Comparison of ENCODE assay signal across 1 cellular context in the genomic region with DNA sequence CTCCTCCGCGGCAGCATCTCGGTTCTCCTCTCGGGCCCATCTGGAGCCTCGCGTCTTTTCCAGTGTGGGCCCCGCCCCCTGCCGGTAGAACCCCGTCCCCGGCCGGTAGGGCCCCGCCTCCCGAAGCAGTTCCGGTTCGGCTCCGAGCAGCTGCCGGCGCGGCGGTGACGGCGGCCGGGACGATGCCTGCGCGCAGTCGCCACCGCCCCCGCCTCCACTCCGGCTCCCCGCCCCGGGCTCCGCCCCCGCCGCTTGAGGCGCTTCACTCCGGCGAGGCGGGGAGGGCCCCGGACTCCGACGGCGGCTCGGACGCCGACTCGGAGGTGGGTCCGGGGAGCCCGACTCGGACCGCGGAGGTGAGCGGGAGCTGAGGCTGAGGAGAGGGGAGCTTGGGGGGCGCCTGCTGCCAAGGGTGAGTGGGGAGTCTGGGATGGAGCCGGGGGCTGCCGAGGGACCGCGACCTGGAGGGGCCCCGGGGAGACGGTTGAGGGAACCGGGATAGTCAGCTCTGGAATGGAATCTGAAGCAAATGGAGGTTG.
TF ChIP-seq lines count a peak whose summit lies in the region.

A gene (plus strand): TSS at position 290 of the 539 bp plus-strand sequence. CDS start 38,873 bp downstream, outside the sequence.

TF ChIP-seq in K562, 482 proteins besides CTCF, POLR2A, EP300 and RAD21 (continued from another document):
- TF ChIP-seq, protein P1, sequence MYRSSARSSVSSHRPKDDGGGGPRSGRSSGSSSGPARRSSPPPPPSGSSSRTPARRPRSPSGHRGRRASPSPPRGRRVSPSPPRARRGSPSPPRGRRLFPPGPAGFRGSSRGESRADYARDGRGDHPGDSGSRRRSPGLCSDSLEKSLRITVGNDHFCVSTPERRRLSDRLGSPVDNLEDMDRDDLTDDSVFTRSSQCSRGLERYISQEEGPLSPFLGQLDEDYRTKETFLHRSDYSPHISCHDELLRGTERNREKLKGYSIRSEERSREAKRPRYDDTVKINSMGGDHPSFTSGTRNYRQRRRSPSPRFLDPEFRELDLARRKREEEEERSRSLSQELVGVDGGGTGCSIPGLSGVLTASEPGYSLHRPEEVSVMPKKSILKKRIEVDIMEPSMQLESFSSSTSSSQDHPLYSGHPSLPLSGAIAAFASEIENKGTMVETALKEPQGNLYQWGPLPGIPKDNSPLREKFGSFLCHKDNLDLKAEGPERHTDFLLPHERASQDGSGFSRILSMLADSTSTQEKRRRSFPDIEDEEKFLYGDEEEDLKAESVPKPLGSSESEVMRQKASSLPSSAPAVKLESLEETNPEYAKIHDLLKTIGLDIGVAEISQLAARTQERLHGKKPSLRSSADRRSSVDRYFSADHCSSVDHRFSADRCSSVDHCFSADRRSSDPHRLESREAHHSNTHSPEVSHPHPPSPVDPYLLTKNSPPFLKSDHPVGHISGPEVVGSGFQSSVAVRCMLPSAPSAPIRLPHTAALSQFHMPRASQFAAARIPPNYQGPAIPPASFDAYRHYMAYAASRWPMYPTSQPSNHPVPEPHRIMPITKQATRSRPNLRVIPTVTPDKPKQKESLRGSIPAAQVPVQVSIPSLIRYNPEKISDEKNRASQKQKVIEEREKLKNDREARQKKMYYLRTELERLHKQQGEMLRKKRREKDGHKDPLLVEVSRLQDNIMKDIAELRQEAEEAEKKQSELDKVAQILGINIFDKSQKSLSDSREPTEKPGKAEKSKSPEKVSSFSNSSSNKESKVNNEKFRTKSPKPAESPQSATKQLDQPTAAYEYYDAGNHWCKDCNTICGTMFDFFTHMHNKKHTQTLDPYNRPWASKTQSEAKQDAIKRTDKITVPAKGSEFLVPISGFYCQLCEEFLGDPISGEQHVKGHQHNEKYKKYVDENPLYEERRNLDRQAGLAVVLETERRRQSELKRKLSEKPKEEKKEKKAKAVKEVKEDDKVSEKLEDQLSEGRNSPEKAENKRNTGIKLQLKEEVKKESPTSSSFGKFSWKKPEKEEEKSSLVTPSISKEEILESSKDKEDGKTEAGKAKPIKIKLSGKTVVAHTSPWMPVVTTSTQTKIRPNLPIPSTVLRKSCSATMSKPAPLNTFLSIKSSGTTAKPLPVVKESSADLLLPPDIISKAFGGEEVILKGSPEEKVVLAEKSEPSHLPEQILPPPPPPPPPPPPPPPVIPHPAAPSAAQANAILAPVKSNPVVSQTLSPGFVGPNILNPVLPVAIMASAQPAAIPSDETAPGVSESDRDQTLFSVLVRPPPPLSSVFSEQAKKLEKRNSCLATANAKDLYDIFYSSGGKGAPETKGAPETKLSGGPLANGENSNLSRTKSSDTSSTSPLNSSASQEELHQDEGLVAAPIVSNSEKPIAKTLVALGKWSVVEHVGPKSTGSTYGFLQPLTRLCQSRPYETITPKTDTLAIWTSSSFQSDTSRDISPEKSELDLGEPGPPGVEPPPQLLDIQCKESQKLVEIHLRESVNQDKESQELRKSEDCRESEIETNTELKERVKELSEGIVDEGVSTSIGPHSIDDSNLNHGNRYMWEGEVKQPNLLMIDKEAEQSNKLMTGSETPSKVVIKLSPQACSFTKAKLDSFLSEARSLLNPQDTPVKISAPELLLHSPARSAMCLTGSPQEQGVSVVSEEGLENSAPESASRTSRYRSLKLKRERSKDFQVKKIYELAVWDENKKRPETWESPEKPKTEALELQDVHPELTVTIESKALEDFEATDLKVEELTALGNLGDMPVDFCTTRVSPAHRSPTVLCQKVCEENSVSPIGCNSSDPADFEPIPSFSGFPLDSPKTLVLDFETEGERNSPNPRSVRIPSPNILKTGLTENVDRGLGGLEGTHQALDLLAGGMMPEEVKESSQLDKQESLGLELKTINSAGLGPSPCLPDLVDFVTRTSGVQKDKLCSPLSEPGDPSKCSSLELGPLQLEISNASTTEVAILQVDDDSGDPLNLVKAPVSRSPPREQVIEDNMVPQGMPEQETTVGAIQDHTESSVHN (IDR thresholded peaks at IDR 0.05; ENCODE audit: borderline replicate concordance in 1 of 2, low read depth in 1 of 2) = no peak
- TF ChIP-seq MTA3 (IDR thresholded peaks at IDR 0.05; ENCODE audit: borderline replicate concordance) = peak; percentile 76
- TF ChIP-seq SLC30A9 (CRISPR knock-in tag; IDR thresholded peaks at IDR 0.05) = no peak
- peak; percentile 96 for TF ChIP-seq POLR2G (IDR thresholded peaks at IDR 0.05; ENCODE audit: low read depth, low read length)
- TF ChIP-seq FOXK2 (conservative IDR thresholded peaks at IDR 0.05 in 1 of 2, IDR thresholded peaks at IDR 0.05 in 1 of 2; ENCODE audit: low read depth in 2 of 2) = peak in 1 of 2 experiments; percentile 10; a peak in 1 of 4 replicates
- peak; percentile 77; the same call in 1 of the 2 replicates for TF ChIP-seq ELF4 (CRISPR knock-in tag; IDR thresholded peaks at IDR 0.05)
- no peak for TF ChIP-seq MEF2D (tag; conservative IDR thresholded peaks at IDR 0.05; ENCODE audit: low read depth)
- TF ChIP-seq ZNF431 (CRISPR knock-in tag; IDR thresholded peaks at IDR 0.05) = 0 out of 2 replicates have a peak, but pooled peaks have one; percentile 44
- TF ChIP-seq SMARCE1 (IDR thresholded peaks at IDR 0.05) = 0 out of 2 replicates have a peak, but pooled peaks have one; percentile 9
- TF ChIP-seq, protein P2, sequence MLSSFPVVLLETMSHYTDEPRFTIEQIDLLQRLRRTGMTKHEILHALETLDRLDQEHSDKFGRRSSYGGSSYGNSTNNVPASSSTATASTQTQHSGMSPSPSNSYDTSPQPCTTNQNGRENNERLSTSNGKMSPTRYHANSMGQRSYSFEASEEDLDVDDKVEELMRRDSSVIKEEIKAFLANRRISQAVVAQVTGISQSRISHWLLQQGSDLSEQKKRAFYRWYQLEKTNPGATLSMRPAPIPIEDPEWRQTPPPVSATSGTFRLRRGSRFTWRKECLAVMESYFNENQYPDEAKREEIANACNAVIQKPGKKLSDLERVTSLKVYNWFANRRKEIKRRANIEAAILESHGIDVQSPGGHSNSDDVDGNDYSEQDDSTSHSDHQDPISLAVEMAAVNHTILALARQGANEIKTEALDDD (IDR thresholded peaks at IDR 0.05) = no peak
- no peak for TF ChIP-seq ASH1L (IDR thresholded peaks at IDR 0.05; ENCODE audit: borderline replicate concordance, low read depth, partially characterized antibody)
- no peak for TF ChIP-seq KDM4B (IDR thresholded peaks at IDR 0.05; ENCODE audit: borderline replicate concordance in 2 of 2, low read depth in 1 of 2)
- no peak for TF ChIP-seq BRD4 (IDR thresholded peaks at IDR 0.05)
- TF ChIP-seq, protein P3, sequence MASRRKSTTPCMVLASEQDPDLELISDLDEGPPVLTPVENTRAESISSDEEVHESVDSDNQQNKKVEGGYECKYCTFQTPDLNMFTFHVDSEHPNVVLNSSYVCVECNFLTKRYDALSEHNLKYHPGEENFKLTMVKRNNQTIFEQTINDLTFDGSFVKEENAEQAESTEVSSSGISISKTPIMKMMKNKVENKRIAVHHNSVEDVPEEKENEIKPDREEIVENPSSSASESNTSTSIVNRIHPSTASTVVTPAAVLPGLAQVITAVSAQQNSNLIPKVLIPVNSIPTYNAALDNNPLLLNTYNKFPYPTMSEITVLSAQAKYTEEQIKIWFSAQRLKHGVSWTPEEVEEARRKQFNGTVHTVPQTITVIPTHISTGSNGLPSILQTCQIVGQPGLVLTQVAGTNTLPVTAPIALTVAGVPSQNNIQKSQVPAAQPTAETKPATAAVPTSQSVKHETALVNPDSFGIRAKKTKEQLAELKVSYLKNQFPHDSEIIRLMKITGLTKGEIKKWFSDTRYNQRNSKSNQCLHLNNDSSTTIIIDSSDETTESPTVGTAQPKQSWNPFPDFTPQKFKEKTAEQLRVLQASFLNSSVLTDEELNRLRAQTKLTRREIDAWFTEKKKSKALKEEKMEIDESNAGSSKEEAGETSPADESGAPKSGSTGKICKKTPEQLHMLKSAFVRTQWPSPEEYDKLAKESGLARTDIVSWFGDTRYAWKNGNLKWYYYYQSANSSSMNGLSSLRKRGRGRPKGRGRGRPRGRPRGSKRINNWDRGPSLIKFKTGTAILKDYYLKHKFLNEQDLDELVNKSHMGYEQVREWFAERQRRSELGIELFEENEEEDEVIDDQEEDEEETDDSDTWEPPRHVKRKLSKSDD (conservative IDR thresholded peaks at IDR 0.05; ENCODE audit: low read length) = peak; percentile 70; the same call in 1 of the 2 replicates
- TF ChIP-seq NR2C2 (CRISPR knock-in tag; IDR thresholded peaks at IDR 0.05) = peak; percentile 83; the same call in 1 of the 2 replicates
- peak; percentile 98 for TF ChIP-seq NR2C2 (tag; IDR thresholded peaks at IDR 0.05)
- TF ChIP-seq ATF7 (IDR thresholded peaks at IDR 0.05) = peak; percentile 78
- 0 out of 2 replicates have a peak, but pooled peaks have one; percentile 69 for TF ChIP-seq KDM2B (CRISPR knock-in tag; IDR thresholded peaks at IDR 0.05)
- TF ChIP-seq NCOA6 (IDR thresholded peaks at IDR 0.05) = peak; percentile 93
- TF ChIP-seq, protein P4, sequence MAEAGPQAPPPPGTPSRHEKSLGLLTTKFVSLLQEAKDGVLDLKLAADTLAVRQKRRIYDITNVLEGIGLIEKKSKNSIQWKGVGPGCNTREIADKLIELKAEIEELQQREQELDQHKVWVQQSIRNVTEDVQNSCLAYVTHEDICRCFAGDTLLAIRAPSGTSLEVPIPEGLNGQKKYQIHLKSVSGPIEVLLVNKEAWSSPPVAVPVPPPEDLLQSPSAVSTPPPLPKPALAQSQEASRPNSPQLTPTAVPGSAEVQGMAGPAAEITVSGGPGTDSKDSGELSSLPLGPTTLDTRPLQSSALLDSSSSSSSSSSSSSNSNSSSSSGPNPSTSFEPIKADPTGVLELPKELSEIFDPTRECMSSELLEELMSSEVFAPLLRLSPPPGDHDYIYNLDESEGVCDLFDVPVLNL (CRISPR knock-in tag; IDR thresholded peaks at IDR 0.05; ENCODE audit: low read depth) = 0 out of 2 replicates have a peak, but pooled peaks have one; percentile 35
- TF ChIP-seq RFX7 (CRISPR knock-in tag; IDR thresholded peaks at IDR 0.05) = 0 out of 2 replicates have a peak, but pooled peaks have one; percentile 19
- TF ChIP-seq, protein P5, sequence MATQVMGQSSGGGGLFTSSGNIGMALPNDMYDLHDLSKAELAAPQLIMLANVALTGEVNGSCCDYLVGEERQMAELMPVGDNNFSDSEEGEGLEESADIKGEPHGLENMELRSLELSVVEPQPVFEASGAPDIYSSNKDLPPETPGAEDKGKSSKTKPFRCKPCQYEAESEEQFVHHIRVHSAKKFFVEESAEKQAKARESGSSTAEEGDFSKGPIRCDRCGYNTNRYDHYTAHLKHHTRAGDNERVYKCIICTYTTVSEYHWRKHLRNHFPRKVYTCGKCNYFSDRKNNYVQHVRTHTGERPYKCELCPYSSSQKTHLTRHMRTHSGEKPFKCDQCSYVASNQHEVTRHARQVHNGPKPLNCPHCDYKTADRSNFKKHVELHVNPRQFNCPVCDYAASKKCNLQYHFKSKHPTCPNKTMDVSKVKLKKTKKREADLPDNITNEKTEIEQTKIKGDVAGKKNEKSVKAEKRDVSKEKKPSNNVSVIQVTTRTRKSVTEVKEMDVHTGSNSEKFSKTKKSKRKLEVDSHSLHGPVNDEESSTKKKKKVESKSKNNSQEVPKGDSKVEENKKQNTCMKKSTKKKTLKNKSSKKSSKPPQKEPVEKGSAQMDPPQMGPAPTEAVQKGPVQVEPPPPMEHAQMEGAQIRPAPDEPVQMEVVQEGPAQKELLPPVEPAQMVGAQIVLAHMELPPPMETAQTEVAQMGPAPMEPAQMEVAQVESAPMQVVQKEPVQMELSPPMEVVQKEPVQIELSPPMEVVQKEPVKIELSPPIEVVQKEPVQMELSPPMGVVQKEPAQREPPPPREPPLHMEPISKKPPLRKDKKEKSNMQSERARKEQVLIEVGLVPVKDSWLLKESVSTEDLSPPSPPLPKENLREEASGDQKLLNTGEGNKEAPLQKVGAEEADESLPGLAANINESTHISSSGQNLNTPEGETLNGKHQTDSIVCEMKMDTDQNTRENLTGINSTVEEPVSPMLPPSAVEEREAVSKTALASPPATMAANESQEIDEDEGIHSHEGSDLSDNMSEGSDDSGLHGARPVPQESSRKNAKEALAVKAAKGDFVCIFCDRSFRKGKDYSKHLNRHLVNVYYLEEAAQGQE (CRISPR knock-in tag; IDR thresholded peaks at IDR 0.05; ENCODE audit: low read depth) = no peak
- no peak for TF ChIP-seq ZNF586 (CRISPR knock-in tag; conservative IDR thresholded peaks at IDR 0.05)
- TF ChIP-seq ZFX (CRISPR knock-in tag; IDR thresholded peaks at IDR 0.05) = peak; percentile 90
- peak; percentile 44 for TF ChIP-seq RBM25 (IDR thresholded peaks at IDR 0.05; ENCODE audit: low read depth, low read length, severe bottlenecking)
- no peak for TF ChIP-seq NFATC3 (IDR thresholded peaks at IDR 0.05)
- no peak for TF ChIP-seq CEBPB (tag; IDR thresholded peaks at IDR 0.05)
- peak; percentile 51 for TF ChIP-seq SAP30 (IDR thresholded peaks at IDR 0.05; ENCODE audit: borderline replicate concordance, insufficient read depth, low read depth, low read length, poor library complexity, severe bottlenecking)
- TF ChIP-seq EGR1 (conservative IDR thresholded peaks at IDR 0.05) = peak; percentile 76
- peak; percentile 86 for TF ChIP-seq SUPT5H (IDR thresholded peaks at IDR 0.05)
- peak in 2 of 3 experiments; percentile 1 to 59 for TF ChIP-seq YY1 (IDR thresholded peaks at IDR 0.05; ENCODE audit: borderline replicate concordance in 1 of 3, control insufficient read depth in 1 of 3, extremely low read depth in 1 of 3, insufficient read depth in 3 of 3, insufficient read length in 1 of 3, insufficient replicate concordance in 2 of 3, low read depth in 1 of 3, low read length in 2 of 3)
- TF ChIP-seq KAT7 (CRISPR knock-in tag; IDR thresholded peaks at IDR 0.05; ENCODE audit: borderline replicate concordance) = 0 out of 2 replicates have a peak, but pooled peaks have one; percentile 62
- TF ChIP-seq CREB1 (IDR thresholded peaks at IDR 0.05) = peak; percentile 89
- no peak; the same call in 1 of the 2 replicates for TF ChIP-seq CREB1 (CRISPR knock-in tag; IDR thresholded peaks at IDR 0.05)
- no peak; the same call in 1 of the 2 replicates for TF ChIP-seq SREBF1 (IDR thresholded peaks at IDR 0.05; ENCODE audit: borderline replicate concordance, low read depth, low read length)
- peak; percentile 89 for TF ChIP-seq RBFOX2 (IDR thresholded peaks at IDR 0.05; ENCODE audit: low read depth, low read length)
- TF ChIP-seq FOXP1 (CRISPR knock-in tag; IDR thresholded peaks at IDR 0.05) = peak; percentile 77; the same call in 1 of the 2 replicates
- peak; percentile 96 for TF ChIP-seq CHD2 (IDR thresholded peaks at IDR 0.05; ENCODE audit: low read depth, low read length)
- peak in 1 of 2 experiments; percentile 39; a peak in 1 of 4 replicates for TF ChIP-seq TRIM24 (IDR thresholded peaks at IDR 0.05)
- TF ChIP-seq BRD9 (IDR thresholded peaks at IDR 0.05; ENCODE audit: low read depth, partially characterized antibody) = no peak
- peak; percentile 55; the same call in 1 of the 2 replicates for TF ChIP-seq POLR2H (tag; IDR thresholded peaks at IDR 0.05; ENCODE audit: low read depth)
- peak; percentile 45 for TF ChIP-seq HNRNPLL (IDR thresholded peaks at IDR 0.05; ENCODE audit: low read depth, low read length, poor library complexity, severe bottlenecking)
- peak in 1 of 2 experiments; percentile 57; a peak in 2 of 4 replicates for TF ChIP-seq NONO (IDR thresholded peaks at IDR 0.05; ENCODE audit: low read depth in 2 of 2, low read length in 1 of 2)
- no peak for TF ChIP-seq FIP1L1 (IDR thresholded peaks at IDR 0.05; ENCODE audit: low read depth, low read length, poor library complexity, severe bottlenecking)
